11 cellular contexts compared by ENCODE assay signal in the genomic region with DNA sequence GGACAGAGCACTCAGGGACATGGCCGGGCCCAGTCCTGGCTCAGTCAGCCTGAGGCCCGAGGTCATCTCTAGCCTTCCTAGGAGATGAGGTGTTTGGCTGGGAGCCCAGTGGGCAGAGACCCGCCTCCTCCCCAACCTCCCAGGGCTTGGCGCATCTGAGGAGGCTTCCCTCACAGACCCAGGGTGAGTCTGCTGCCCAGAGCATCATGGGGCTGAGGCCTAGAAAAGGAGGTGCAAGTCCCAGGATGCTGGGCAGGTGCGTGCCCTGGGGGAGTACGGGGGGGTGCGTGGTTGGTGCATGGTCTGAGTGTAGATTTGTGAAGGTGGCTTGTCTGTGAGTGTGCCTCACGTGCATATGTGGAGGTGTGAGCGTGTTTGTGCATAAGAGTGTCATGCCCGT. TPM values are rescaled to one million over a fixed set of nuclear protein-coding genes. Genes with fewer than 3 reads are reported as not detected.
DNase-seq lines count a peak whose midpoint lies in the region; ATAC-seq, FAIRE-seq and TF ChIP-seq lines count a peak whose summit lies in the region.
"Had no signal": no experiment of that assay in that cellular context is flagged by ENCODE, and none has a peak within 500 bp of the region (broad histone marks: within the 10 kb centered on the region; RNA-seq: fewer than 3 reads in every experiment).

No MANE protein-coding gene starts in this region.

- H3K4me3 ChIP-seq in pancreas (no peak overlapping the region), transverse colon (no peak overlapping the region)
- H3K4me3 ChIP-seq: colonic mucosa, lower lobe of right lung had no signal

- no peak for FAIRE-seq in pancreas (lab: Jason Lieb, UNC)

- TF ChIP-seq EP300 in transverse colon (IDR thresholded peaks at IDR 0.05; ENCODE audit: low read depth) = no peak

- H3K27me3 Mint-ChIP-seq in chondrocyte (ENCODE audit: low read depth) = no peaks in the 10 kb centered on the region
- H3K27me3 Mint-ChIP-seq in stimulated activated naive B cell treated with anti-CD40 and anti-IgM and Interleukin-4, amounts not matched to agents 10 μg/mL and 1 μg/mL and 100 μg/mL, for 72 hours = peaks cover 32 to 53% of the 10 kb centered on the region in 2 donors

- intact Hi-C loops in pancreas (cut with DNase I) (no loop called here), transverse colon (cut with DNase I; ENCODE audit: low total_unique reads) (no loop called here)

- TF ChIP-seq POLR2A in transverse colon (IDR thresholded peaks at IDR 0.05) = no peak

- ATAC-seq in pancreas = peak in 3 of 4 donors; percentile 54 to 67 (median 61)
- no peak for ATAC-seq in stimulated activated naive B cell treated with anti-CD40 and anti-IgM and Interleukin-4, amounts not matched to agents 10 μg/mL and 1 μg/mL and 100 μg/mL, for 72 hours (replicated peaks)
- ATAC-seq: lower lobe of right lung had no signal

- H3K4me1 ChIP-seq in pancreas (no peaks in the 10 kb centered on the region), transverse colon (no peaks in the 10 kb centered on the region)
- H3K4me1 ChIP-seq: colonic mucosa, lower lobe of right lung had no signal

- DNase-seq in GM03348 (ENCODE audit: low spot score) (peak; percentile 57), NCI-H226 (peak; percentile 92), chondrocyte (ENCODE audit: low spot score) (no peak), pancreas (peak in 2 of 6 donors; percentile 59 to 75), transverse colon (no peak), NCI-H1105 treated with DMSO at 0.1 percent for 48 hours (lab: John Stamatoyannopoulos, UW) (no peak)
- DNase-seq in stimulated activated naive B cell treated with anti-CD40 and anti-IgM and Interleukin-4, amounts not matched to agents 10 μg/mL and 1 μg/mL and 100 μg/mL, for 72 hours = no peak
- DNase-seq: colonic mucosa; lower lobe of right lung; NCI-H2029 treated with DMSO at 0.1 percent for 48 hours; stimulated activated CD4-positive, alpha-beta T cell treated with anti-CD3 and anti-CD28 coated beads, Interleukin-2, amount 100 ng/mL, for 48 hours had no signal

- H3K36me3 ChIP-seq in pancreas (no peaks in the 10 kb centered on the region), transverse colon (no peaks in the 10 kb centered on the region)
- H3K36me3 ChIP-seq: colonic mucosa, lower lobe of right lung had no signal

- peak overlapping the region; percentile 55 for H3K27ac Mint-ChIP-seq in chondrocyte (ENCODE audit: unreplicated experiment)
- no peak overlapping the region for H3K27ac Mint-ChIP-seq in stimulated activated naive B cell treated with anti-CD40 and anti-IgM and Interleukin-4, amounts not matched to agents 10 μg/mL and 1 μg/mL and 100 μg/mL, for 72 hours

- no peaks in the 10 kb centered on the region for H3K36me3 Mint-ChIP-seq in chondrocyte (ENCODE audit: low read depth)
- peaks cover 3 to 4% of the 10 kb centered on the region in 2 donors for H3K36me3 Mint-ChIP-seq in stimulated activated naive B cell treated with anti-CD40 and anti-IgM and Interleukin-4, amounts not matched to agents 10 μg/mL and 1 μg/mL and 100 μg/mL, for 72 hours

- peaks cover 4% of the 10 kb centered on the region for H3K4me1 Mint-ChIP-seq in chondrocyte (ENCODE audit: low read depth)
- H3K4me1 Mint-ChIP-seq in stimulated activated naive B cell treated with anti-CD40 and anti-IgM and Interleukin-4, amounts not matched to agents 10 μg/mL and 1 μg/mL and 100 μg/mL, for 72 hours = peaks cover 17 to 21% of the 10 kb centered on the region in 2 donors

- H3K4me3 Mint-ChIP-seq in chondrocyte (ENCODE audit: unreplicated experiment) = no peak overlapping the region
- H3K4me3 Mint-ChIP-seq in stimulated activated naive B cell treated with anti-CD40 and anti-IgM and Interleukin-4, amounts not matched to agents 10 μg/mL and 1 μg/mL and 100 μg/mL, for 72 hours = peak overlapping the region in 1 of 2 donors; percentile 60

- H3K9me3 Mint-ChIP-seq in chondrocyte (ENCODE audit: low read depth) = no peaks in the 10 kb centered on the region
- H3K9me3 Mint-ChIP-seq in stimulated activated naive B cell treated with anti-CD40 and anti-IgM and Interleukin-4, amounts not matched to agents 10 μg/mL and 1 μg/mL and 100 μg/mL, for 72 hours = no peaks in the 10 kb centered on the region

- in situ Hi-C loops in transverse colon (cut with MboI; ENCODE audit: low pct_ligation_motif_present in 1 of 4, low pct_unique_long_range_greater_than_20kb in 1 of 4, low sequenced_read_pairs in 3 of 4) = no loop called here

- no peaks in the 10 kb centered on the region for H3K9me3 ChIP-seq in pancreas
- H3K9me3 ChIP-seq in transverse colon = peaks cover 0 to 4% of the 10 kb centered on the region in 2 donors
- H3K9me3 ChIP-seq: colonic mucosa, lower lobe of right lung had no signal

- 61 to 66% methylated on average over 10 of the region's 10 CpGs for WGBS in pancreas, 2 donors
- WGBS in transverse colon (ENCODE audit: low coverage in 1 of 2), 2 donors = 69% methylated on average over 10 of the region's 10 CpGs; no CpG with 5 or more reads in 1 of the 2 donors

- H3K27ac ChIP-seq in pancreas (no peak overlapping the region), transverse colon (no peak overlapping the region)
- H3K27ac ChIP-seq: colonic mucosa, lower lobe of right lung had no signal

- TF ChIP-seq CTCF in chondrocyte (IDR thresholded peaks at IDR 0.05) (no peak), pancreas (IDR thresholded peaks at IDR 0.05) (no peak), transverse colon (IDR thresholded peaks at IDR 0.05) (no peak)

- peaks cover 0 to 12% (median 3%) of the 10 kb centered on the region in 4 donors for H3K27me3 ChIP-seq in pancreas
- peaks cover 55% of the 10 kb centered on the region for H3K27me3 ChIP-seq in transverse colon

RNA-seq across cellular contexts. Expression of a gene that starts 4.7 kb away (rescaled TPM):
- total RNA-seq in chondrocyte (not detected in 3 replicates), pancreas (under 1 TPM in 2 of 6 donors, not detected in 4; 0.31 to 0.37 TPM), transverse colon (not detected)
- under 1 TPM; 0.47 to 0.49 TPM for polyA plus RNA-seq in pancreas
- total RNA-seq: colonic mucosa had no signal

RNA-seq across cellular contexts. Expression of a gene that starts 14.7 kb away (rescaled TPM):
- total RNA-seq in chondrocyte = 1.7 to 2.2 TPM (median 1.8 TPM) in 3 replicates
- 1 to 10 TPM in 2 of 6 donors, under 1 TPM in 4; 0.24 to 1.5 (median 0.84) TPM for total RNA-seq in pancreas
- polyA plus RNA-seq in pancreas = 1 to 10 TPM; 2.0 to 2.2 TPM
- under 1 TPM in 2 of 4 donors, not detected in 2; 0.48 to 0.55 TPM for total RNA-seq in transverse colon

RNA-seq across cellular contexts. Expression of a gene that starts 14.7 kb away (rescaled TPM):
- total RNA-seq in chondrocyte (24.2 to 32.7 TPM (median 26.5 TPM) in 3 replicates), pancreas (10 to 100 TPM in 5 of 6 donors, 1 to 10 TPM in 1; 9.4 to 19.6 (median 13.8) TPM), transverse colon (10 to 100 TPM; 21.4 to 63.6 (median 41.2) TPM)
- 10 to 100 TPM; 48.2 to 57.2 TPM for polyA plus RNA-seq in pancreas

RNA-seq across cellular contexts. Expression of a gene that starts 14.8 kb away (rescaled TPM):
- total RNA-seq in chondrocyte (104 to 118 TPM (median 110 TPM) in 3 replicates), pancreas (10 to 100 TPM; 32.8 to 54.8 (median 36.4) TPM), transverse colon (100 to 1,000 TPM in 1 of 4 donors, 10 to 100 TPM in 3; 59.9 to 323 (median 84.6) TPM)
- polyA plus RNA-seq in pancreas = 10 to 100 TPM; 32.5 to 34.8 TPM

RNA-seq across cellular contexts. Expression of a gene that starts 14.8 kb away (rescaled TPM):
- total RNA-seq in chondrocyte (13.8 to 19.1 TPM (median 15.4 TPM) in 3 replicates), pancreas (10 to 100 TPM in 1 of 6 donors, 1 to 10 TPM in 5; 2.9 to 11.0 (median 5.6) TPM), transverse colon (10 to 100 TPM in 3 of 4 donors, 1 to 10 TPM in 1; 7.6 to 21.3 (median 13.5) TPM)
- polyA plus RNA-seq in pancreas = 10 to 100 TPM; 12.5 to 50.4 TPM

Comparison
In these comparisons a context has a peak if more than half of its experiments do, and no peak if none do; other contexts are left out.
1. DNase-seq: peak in GM03348 (single experiment) and NCI-H226 (single experiment); none in chondrocyte (single experiment), stimulated activated naive B cell treated with anti-CD40 and anti-IgM and Interleukin-4, amounts not matched to agents 10 μg/mL and 1 μg/mL and 100 μg/mL, for 72 hours (single experiment), transverse colon (single experiment) and NCI-H1105 treated with DMSO at 0.1 percent for 48 hours (single experiment).
2. ATAC-seq: peak in pancreas (3 of 4); none in stimulated activated naive B cell treated with anti-CD40 and anti-IgM and Interleukin-4, amounts not matched to agents 10 μg/mL and 1 μg/mL and 100 μg/mL, for 72 hours (0 of 2).